Comparison of ENCODE assay signal across 8 cellular contexts in the genomic region with DNA sequence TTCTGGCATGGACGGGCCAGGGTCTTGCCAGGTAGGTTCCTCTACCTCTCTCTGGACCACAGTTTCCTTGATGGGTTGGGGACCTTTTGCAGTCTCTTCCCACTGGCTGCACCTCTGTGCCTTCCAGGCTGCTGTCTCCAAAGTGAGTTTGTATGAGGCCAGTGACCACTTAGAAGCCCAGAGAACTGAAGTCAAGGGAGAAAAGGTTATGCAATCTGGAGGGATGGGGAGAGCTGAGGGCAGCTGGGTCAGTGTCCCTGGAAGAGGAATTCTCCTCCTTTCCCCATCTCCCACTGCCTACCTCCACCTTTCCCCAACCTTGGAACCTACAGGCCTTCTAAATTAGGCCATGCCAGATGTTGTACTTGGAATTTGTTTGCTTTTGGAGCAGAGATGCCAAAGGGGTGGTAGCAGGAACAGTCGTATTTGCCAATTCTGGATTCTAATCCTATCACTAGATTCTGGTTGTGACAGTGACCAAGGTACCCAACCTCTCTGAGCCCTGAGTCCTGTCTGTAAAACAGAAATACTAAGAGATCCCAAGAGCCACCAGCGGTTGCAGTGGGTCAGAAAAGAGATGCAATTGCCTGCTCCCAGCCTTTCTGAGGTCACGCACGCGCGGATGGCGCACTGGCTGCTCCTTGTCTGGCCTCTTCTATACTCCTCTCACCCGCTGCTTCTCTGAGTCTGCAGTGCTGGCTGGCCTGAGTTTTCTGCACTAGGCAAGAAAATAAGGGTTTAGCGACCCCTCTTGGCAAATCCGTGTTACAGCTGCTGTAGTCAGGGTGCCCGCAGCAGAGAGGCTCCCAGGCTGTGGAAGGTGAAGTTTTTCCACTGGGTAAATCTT. TPM values are rescaled to one million over a fixed set of nuclear protein-coding genes. Genes with fewer than 3 reads are reported as not detected.
DNase-seq lines count a peak whose midpoint lies in the region; ATAC-seq and TF ChIP-seq lines count a peak whose summit lies in the region.

No MANE protein-coding gene starts in this region.

- peaks cover 0 to 11% of the 10 kb centered on the region in 2 donors for H3K9me3 ChIP-seq in left lung

- H3K4me1 ChIP-seq in left lung: peaks cover 6 to 7% of the 10 kb centered on the region in 2 donors

- H3K27me3 ChIP-seq in GM06990 (replicated peaks; ENCODE audit: control insufficient read depth, insufficient read depth, low read length): peaks cover 1% of the 10 kb centered on the region; the same call in 1 of the 2 replicates
- no peaks in the 10 kb centered on the region for H3K27me3 ChIP-seq in left lung

- DNase-seq in GM06990 (ENCODE audit: extremely low read depth, insufficient read length) (peak; percentile 12), HFF-Myc (ENCODE audit: extremely low read depth, low read depth) (peak; percentile 56), NCI-H1436 (lab: John Stamatoyannopoulos, UW) (peak; percentile 87), SKM-1 (lab: John Stamatoyannopoulos, UW; ENCODE audit: unreplicated experiment) (peak; percentile 34), dermis microvascular lymphatic vessel endothelial cell (ENCODE audit: low read depth in 2 of 2) (peak; percentile 54 to 72), left lung (peak; percentile 81 to 83)
- DNase-seq in stimulated activated CD8-positive, alpha-beta memory T cell treated with anti-CD3 and anti-CD28 coated beads, Interleukin-2, amount 100 ng/mL, for 48 hours (ENCODE audit: low read depth in 2 of 2): peak; percentile 4 to 17
- no peak for DNase-seq in central memory CD4-positive, alpha-beta T cell

- H3K27ac ChIP-seq in left lung: no peak overlapping the region

- TF ChIP-seq CTCF in GM06990 (IDR thresholded peaks at IDR 0.05; ENCODE audit: insufficient read depth, low read length, poor library complexity, severe bottlenecking): peak; percentile 74
- peak; percentile 75 for TF ChIP-seq CTCF in HFF-Myc (IDR thresholded peaks at IDR 0.05; ENCODE audit: low read depth, low read length, missing control alignments)
- peak; percentile 71 to 75 for TF ChIP-seq CTCF in left lung (IDR thresholded peaks at IDR 0.05)

- intact Hi-C loops in left lung (cut with DNase I): loop anchor here in 1 of 2 donors (5.0 to 10.0 kb wide), 2 partner anchors 52 to 145 kb away; no protein-coding TSS in a partner anchor

- no peak overlapping the region for H3K4me3 ChIP-seq in GM06990 (replicated peaks; ENCODE audit: low read depth, low read length)
- no peak overlapping the region for H3K4me3 ChIP-seq in HFF-Myc (replicated peaks; ENCODE audit: low read depth, low read length)
- H3K4me3 ChIP-seq in left lung: no peak overlapping the region

- peak; percentile 92 for ATAC-seq in left lung

- no peaks in the 10 kb centered on the region for H3K36me3 ChIP-seq in GM06990 (ENCODE audit: control insufficient read depth, insufficient read depth, low read length)
- H3K36me3 ChIP-seq in left lung: no peaks in the 10 kb centered on the region

RNA-seq across cellular contexts. Expression of gene ACCSL, which starts 10.7 kb away (rescaled TPM):
- not detected in 2 replicates for total RNA-seq in dermis microvascular lymphatic vessel endothelial cell
- total RNA-seq in left lung: not detected

RNA-seq across cellular contexts. Expression of gene ACCS, which starts 29.0 kb away (rescaled TPM):
- total RNA-seq in dermis microvascular lymphatic vessel endothelial cell (4.2 and 9.1 TPM in 2 replicates), left lung (10 to 100 TPM; 29.3 to 42.1 TPM)

RNA-seq across cellular contexts. Expression of gene EXT2, which starts 58.4 kb away (rescaled TPM):
- 119 and 128 TPM in 2 replicates for total RNA-seq in dermis microvascular lymphatic vessel endothelial cell
- 10 to 100 TPM; 56.4 to 63.1 TPM for total RNA-seq in left lung
